Comparison of ENCODE assay signal across 1 cellular context in the genomic region with DNA sequence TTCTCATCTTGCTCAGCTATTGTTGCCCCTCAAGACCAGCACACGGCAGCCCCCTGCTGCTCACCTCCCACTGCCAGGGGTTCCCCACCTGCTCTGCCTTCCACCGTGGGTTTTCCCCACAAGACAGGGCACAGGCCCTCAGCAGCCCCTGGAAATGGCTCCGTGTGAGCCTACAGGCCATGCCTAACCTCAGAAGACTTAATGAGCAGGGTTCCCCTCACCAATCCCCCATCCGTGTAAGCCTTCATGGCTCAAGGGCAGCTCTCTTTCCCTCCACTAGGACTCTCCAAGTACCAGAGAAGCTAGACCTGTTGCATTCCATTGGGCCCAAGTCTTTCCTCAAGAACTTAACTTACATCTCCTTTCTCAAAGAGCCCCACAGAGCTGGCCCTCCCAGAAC.
TF ChIP-seq lines count a peak whose summit lies in the region.

No MANE protein-coding gene starts in this region.

TF ChIP-seq in GM23338, 12 proteins besides CTCF, POLR2A, EP300 and RAD21:
- TF ChIP-seq, protein P1, sequence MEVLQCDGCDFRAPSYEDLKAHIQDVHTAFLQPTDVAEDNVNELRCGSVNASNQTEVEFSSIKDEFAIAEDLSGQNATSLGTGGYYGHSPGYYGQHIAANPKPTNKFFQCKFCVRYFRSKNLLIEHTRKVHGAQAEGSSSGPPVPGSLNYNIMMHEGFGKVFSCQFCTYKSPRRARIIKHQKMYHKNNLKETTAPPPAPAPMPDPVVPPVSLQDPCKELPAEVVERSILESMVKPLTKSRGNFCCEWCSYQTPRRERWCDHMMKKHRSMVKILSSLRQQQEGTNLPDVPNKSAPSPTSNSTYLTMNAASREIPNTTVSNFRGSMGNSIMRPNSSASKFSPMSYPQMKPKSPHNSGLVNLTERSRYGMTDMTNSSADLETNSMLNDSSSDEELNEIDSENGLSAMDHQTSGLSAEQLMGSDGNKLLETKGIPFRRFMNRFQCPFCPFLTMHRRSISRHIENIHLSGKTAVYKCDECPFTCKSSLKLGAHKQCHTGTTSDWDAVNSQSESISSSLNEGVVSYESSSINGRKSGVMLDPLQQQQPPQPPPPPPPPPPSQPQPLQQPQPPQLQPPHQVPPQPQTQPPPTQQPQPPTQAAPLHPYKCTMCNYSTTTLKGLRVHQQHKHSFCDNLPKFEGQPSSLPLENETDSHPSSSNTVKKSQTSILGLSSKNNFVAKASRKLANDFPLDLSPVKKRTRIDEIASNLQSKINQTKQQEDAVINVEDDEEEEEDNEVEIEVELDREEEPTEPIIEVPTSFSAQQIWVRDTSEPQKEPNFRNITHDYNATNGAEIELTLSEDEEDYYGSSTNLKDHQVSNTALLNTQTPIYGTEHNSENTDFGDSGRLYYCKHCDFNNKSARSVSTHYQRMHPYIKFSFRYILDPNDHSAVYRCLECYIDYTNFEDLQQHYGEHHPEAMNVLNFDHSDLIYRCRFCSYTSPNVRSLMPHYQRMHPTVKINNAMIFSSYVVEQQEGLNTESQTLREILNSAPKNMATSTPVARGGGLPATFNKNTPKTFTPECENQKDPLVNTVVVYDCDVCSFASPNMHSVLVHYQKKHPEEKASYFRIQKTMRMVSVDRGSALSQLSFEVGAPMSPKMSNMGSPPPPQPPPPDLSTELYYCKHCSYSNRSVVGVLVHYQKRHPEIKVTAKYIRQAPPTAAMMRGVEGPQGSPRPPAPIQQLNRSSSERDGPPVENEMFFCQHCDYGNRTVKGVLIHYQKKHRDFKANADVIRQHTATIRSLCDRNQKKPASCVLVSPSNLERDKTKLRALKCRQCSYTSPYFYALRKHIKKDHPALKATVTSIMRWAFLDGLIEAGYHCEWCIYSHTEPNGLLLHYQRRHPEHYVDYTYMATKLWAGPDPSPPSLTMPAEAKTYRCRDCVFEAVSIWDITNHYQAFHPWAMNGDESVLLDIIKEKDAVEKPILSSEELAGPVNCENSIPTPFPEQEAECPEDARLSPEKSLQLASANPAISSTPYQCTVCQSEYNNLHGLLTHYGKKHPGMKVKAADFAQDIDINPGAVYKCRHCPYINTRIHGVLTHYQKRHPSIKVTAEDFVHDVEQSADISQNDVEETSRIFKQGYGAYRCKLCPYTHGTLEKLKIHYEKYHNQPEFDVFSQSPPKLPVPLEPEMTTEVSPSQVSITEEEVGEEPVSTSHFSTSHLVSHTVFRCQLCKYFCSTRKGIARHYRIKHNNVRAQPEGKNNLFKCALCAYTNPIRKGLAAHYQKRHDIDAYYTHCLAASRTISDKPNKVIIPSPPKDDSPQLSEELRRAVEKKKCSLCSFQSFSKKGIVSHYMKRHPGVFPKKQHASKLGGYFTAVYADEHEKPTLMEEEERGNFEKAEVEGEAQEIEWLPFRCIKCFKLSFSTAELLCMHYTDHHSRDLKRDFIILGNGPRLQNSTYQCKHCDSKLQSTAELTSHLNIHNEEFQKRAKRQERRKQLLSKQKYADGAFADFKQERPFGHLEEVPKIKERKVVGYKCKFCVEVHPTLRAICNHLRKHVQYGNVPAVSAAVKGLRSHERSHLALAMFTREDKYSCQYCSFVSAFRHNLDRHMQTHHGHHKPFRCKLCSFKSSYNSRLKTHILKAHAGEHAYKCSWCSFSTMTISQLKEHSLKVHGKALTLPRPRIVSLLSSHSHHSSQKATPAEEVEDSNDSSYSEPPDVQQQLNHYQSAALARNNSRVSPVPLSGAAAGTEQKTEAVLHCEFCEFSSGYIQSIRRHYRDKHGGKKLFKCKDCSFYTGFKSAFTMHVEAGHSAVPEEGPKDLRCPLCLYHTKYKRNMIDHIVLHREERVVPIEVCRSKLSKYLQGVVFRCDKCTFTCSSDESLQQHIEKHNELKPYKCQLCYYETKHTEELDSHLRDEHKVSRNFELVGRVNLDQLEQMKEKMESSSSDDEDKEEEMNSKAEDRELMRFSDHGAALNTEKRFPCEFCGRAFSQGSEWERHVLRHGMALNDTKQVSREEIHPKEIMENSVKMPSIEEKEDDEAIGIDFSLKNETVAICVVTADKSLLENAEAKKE (CRISPR knock-in tag; IDR thresholded peaks at IDR 0.05): no peak
- TF ChIP-seq JUNB (IDR thresholded peaks at IDR 0.05; ENCODE audit: unreplicated experiment) (no peak), NANOG (IDR thresholded peaks at IDR 0.05; ENCODE audit: borderline replicate concordance) (no peak), EZH2phosphoT487 (IDR thresholded peaks at IDR 0.05; ENCODE audit: unreplicated experiment) (no peak), CREB1 (CRISPR knock-in tag; IDR thresholded peaks at IDR 0.05; ENCODE audit: low read depth) (no peak), EZH2 (IDR thresholded peaks at IDR 0.05; ENCODE audit: low read depth, unreplicated experiment) (no peak), ZNF114 (CRISPR knock-in tag; IDR thresholded peaks at IDR 0.05) (no peak), ZNF331 (CRISPR knock-in tag; IDR thresholded peaks at IDR 0.05; ENCODE audit: low read depth) (no peak)
- TF ChIP-seq, protein P2, sequence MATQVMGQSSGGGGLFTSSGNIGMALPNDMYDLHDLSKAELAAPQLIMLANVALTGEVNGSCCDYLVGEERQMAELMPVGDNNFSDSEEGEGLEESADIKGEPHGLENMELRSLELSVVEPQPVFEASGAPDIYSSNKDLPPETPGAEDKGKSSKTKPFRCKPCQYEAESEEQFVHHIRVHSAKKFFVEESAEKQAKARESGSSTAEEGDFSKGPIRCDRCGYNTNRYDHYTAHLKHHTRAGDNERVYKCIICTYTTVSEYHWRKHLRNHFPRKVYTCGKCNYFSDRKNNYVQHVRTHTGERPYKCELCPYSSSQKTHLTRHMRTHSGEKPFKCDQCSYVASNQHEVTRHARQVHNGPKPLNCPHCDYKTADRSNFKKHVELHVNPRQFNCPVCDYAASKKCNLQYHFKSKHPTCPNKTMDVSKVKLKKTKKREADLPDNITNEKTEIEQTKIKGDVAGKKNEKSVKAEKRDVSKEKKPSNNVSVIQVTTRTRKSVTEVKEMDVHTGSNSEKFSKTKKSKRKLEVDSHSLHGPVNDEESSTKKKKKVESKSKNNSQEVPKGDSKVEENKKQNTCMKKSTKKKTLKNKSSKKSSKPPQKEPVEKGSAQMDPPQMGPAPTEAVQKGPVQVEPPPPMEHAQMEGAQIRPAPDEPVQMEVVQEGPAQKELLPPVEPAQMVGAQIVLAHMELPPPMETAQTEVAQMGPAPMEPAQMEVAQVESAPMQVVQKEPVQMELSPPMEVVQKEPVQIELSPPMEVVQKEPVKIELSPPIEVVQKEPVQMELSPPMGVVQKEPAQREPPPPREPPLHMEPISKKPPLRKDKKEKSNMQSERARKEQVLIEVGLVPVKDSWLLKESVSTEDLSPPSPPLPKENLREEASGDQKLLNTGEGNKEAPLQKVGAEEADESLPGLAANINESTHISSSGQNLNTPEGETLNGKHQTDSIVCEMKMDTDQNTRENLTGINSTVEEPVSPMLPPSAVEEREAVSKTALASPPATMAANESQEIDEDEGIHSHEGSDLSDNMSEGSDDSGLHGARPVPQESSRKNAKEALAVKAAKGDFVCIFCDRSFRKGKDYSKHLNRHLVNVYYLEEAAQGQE (IDR thresholded peaks at IDR 0.05; ENCODE audit: unreplicated experiment): no peak
